1 cellular context compared by ENCODE assay signal in genomic region chr4:1882850-1883271, GRCh38.
TF ChIP-seq lines count a peak whose summit lies in the region.

No MANE protein-coding gene starts in this region.

TF ChIP-seq in K562, 482 proteins besides CTCF, POLR2A, EP300 and RAD21 (continued from another document):
- no peak for TF ChIP-seq CBX1 (IDR thresholded peaks at IDR 0.05; ENCODE audit: low read depth)
- TF ChIP-seq BRCA1 (IDR thresholded peaks at IDR 0.05): no peak
- TF ChIP-seq BRCA1 (CRISPR knock-in tag; IDR thresholded peaks at IDR 0.05): no peak
- TF ChIP-seq MLLT1 (IDR thresholded peaks at IDR 0.05): peak in 1 of 2 experiments; percentile 49; a peak in 1 of 4 replicates
- TF ChIP-seq TFAP4 (CRISPR knock-in tag; IDR thresholded peaks at IDR 0.05; ENCODE audit: borderline replicate concordance): 0 out of 2 replicates have a peak, but pooled peaks have one; percentile 2
- TF ChIP-seq EHMT2 (IDR thresholded peaks at IDR 0.05): peak; percentile 92
- no peak for TF ChIP-seq NR2C1 (IDR thresholded peaks at IDR 0.05)
- TF ChIP-seq NR2C1 (tag; IDR thresholded peaks at IDR 0.05): 0 out of 2 replicates have a peak, but pooled peaks have one; percentile 30
- no peak for TF ChIP-seq FOSL1 (tag; conservative IDR thresholded peaks at IDR 0.05)
- TF ChIP-seq SMAD4 (CRISPR knock-in tag; conservative IDR thresholded peaks at IDR 0.05): peak; percentile 94
- no peak for TF ChIP-seq GTF2F1 (IDR thresholded peaks at IDR 0.05; ENCODE audit: low read depth, low read length)
- TF ChIP-seq ADNP (tag; IDR thresholded peaks at IDR 0.05): no peak
- TF ChIP-seq CXXC5 (CRISPR knock-in tag; IDR thresholded peaks at IDR 0.05): peak; percentile 30; the same call in 1 of the 2 replicates
- no peak for TF ChIP-seq ERF (CRISPR knock-in tag; IDR thresholded peaks at IDR 0.05)
- no peak for TF ChIP-seq THRA (IDR thresholded peaks at IDR 0.05)
- no peak for TF ChIP-seq NR2C2 (CRISPR knock-in tag; IDR thresholded peaks at IDR 0.05)
- no peak for TF ChIP-seq NR2C2 (tag; IDR thresholded peaks at IDR 0.05)
- no peak for TF ChIP-seq ZNF583 (CRISPR knock-in tag; IDR thresholded peaks at IDR 0.05)
- TF ChIP-seq, protein P1, sequence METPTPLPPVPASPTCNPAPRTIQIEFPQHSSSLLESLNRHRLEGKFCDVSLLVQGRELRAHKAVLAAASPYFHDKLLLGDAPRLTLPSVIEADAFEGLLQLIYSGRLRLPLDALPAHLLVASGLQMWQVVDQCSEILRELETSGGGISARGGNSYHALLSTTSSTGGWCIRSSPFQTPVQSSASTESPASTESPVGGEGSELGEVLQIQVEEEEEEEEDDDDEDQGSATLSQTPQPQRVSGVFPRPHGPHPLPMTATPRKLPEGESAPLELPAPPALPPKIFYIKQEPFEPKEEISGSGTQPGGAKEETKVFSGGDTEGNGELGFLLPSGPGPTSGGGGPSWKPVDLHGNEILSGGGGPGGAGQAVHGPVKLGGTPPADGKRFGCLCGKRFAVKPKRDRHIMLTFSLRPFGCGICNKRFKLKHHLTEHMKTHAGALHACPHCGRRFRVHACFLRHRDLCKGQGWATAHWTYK (CRISPR knock-in tag; IDR thresholded peaks at IDR 0.05): no peak
- no peak for TF ChIP-seq RHOXF2B (CRISPR knock-in tag; conservative IDR thresholded peaks at IDR 0.05)
- peak; percentile 79 for TF ChIP-seq ETV5 (CRISPR knock-in tag; IDR thresholded peaks at IDR 0.05; ENCODE audit: low read depth)
- TF ChIP-seq TCF7L2 (IDR thresholded peaks at IDR 0.05; ENCODE audit: low read depth, low read length): no peak
- TF ChIP-seq SPI1 (IDR thresholded peaks at IDR 0.05; ENCODE audit: borderline replicate concordance, low read depth, low read length): peak; percentile 30; the same call in 1 of the 2 replicates
- TF ChIP-seq ZNF197 (CRISPR knock-in tag; IDR thresholded peaks at IDR 0.05; ENCODE audit: low read depth): no peak
- no peak for TF ChIP-seq ZNF232 (CRISPR knock-in tag; IDR thresholded peaks at IDR 0.05)
- no peak for TF ChIP-seq PHB (CRISPR knock-in tag; IDR thresholded peaks at IDR 0.05)
- TF ChIP-seq GATAD2B (IDR thresholded peaks at IDR 0.05; ENCODE audit: borderline replicate concordance): no peak
- peak; percentile 54 for TF ChIP-seq PRDM10 (IDR thresholded peaks at IDR 0.05; ENCODE audit: partially characterized antibody)
- TF ChIP-seq THRB (CRISPR knock-in tag; conservative IDR thresholded peaks at IDR 0.05): peak; percentile 83; the same call in 1 of the 2 replicates
- TF ChIP-seq ZNF311 (CRISPR knock-in tag; IDR thresholded peaks at IDR 0.05): peak; percentile 71; the same call in 1 of the 2 replicates
- no peak for TF ChIP-seq IFI16 (CRISPR knock-in tag; IDR thresholded peaks at IDR 0.05)
- TF ChIP-seq ZFX (CRISPR knock-in tag; IDR thresholded peaks at IDR 0.05): peak; percentile 69
- peak; percentile 69; the same call in 1 of the 2 replicates for TF ChIP-seq MBD2 (IDR thresholded peaks at IDR 0.05; ENCODE audit: borderline replicate concordance, low read depth)
- no peak for TF ChIP-seq SIX5 (IDR thresholded peaks at IDR 0.05; ENCODE audit: borderline replicate concordance in 1 of 2, insufficient read depth in 1 of 2, low read depth in 1 of 2, low read length in 2 of 2)
- TF ChIP-seq THAP7 (CRISPR knock-in tag; IDR thresholded peaks at IDR 0.05): no peak
- peak; percentile 97 for TF ChIP-seq ESRRA (IDR thresholded peaks at IDR 0.05; ENCODE audit: borderline replicate concordance, low read depth)
- no peak; the same call in 1 of the 2 replicates for TF ChIP-seq ZNF121 (CRISPR knock-in tag; conservative IDR thresholded peaks at IDR 0.05)
- TF ChIP-seq CREB1 (IDR thresholded peaks at IDR 0.05): peak; percentile 69
- no peak for TF ChIP-seq CREB1 (CRISPR knock-in tag; IDR thresholded peaks at IDR 0.05)
- TF ChIP-seq KDM1A (IDR thresholded peaks at IDR 0.05): peak; percentile 94
- no peak for TF ChIP-seq ZNF23 (CRISPR knock-in tag; IDR thresholded peaks at IDR 0.05)
- peak in 1 of 2 experiments; percentile 89; a peak in 2 of 4 replicates for TF ChIP-seq HDAC1 (IDR thresholded peaks at IDR 0.05)
TF ChIP-seq in K562: peak in this region for 107.
